ENCODE assay signal across 8 cellular contexts in the genomic region with DNA sequence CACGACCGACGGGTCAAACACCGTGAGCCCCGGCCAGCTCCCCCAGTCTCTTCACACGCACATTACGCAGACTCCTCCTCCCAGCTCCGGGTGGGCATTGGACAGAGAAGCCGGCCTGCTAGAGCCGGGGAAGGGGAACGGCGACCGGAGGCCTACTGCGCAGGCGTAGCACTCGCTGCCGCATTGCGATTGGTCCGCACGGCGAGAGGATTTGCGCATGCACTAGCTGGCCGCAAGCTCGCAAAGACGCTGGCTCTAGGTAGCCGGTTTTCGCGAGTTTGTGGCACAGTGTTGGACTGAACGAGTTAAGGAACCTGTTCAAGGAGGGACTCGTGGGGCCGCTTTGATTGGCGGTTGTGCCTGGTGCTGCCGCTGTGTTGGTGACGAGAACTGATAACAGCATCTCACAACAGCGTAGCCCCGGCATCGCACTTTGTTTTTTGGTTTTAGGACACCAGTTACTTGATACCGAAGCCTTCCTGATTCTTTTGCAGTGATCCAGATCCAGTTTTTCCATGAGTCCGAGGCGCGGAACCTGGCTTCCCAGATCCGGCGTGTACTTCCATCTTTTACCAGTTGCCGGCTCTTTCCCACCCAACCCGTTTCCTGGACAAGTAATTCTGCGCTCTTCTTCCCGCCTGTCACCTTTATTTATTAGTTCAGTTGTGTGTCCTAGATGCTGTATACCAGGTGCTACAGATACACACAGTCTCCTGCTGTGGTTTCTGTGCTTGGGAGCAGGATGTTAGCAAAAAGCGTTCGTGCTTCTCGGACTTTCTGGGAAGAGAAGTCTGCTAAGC.
DNase-seq lines count a peak whose midpoint lies in the region; ATAC-seq and FAIRE-seq lines count a peak whose summit lies in the region.

A gene (minus strand): TSS at position 139 of the 800 bp plus-strand sequence. CDS start 185 bp downstream, outside the sequence.

- peak; percentile 96 for FAIRE-seq in GM19239 (lab: Jason Lieb, UNC)

- peak; percentile 91 for DNase-seq in Ammon's horn (ENCODE audit: low spot score)
- peak; percentile 55 for DNase-seq in GM19239 (ENCODE audit: insufficient read length, low spot score)
- peak; percentile 91 for DNase-seq in NCI-H524 treated with DMSO at 0.1 percent for 48 hours (lab: John Stamatoyannopoulos, UW)
- peak; percentile 77 to 82 for DNase-seq in activated CD4-positive, alpha-beta T cell treated with anti-CD3 and anti-CD28 coated beads for 4 hours
- DNase-seq in kidney glomerular epithelial cell (lab: John Stamatoyannopoulos, UW): peak; percentile 86
- DNase-seq in stimulated activated CD4-positive, alpha-beta T cell treated with anti-CD3 and anti-CD28 coated beads, Interleukin-1b, Interleukin-23, amount 100 ng/mL, for 1 hour (ENCODE audit: low read depth in 2 of 2): peak; percentile 53 to 57

- peak; percentile 81 for ATAC-seq in HG03457 (IDR thresholded peaks at IDR 0.05; ENCODE audit: unreplicated experiment)

- H3K27ac ChIP-seq in cingulate gyrus (ENCODE audit: low read depth, low read length): peak within 1 kb of the TSS; percentile 90

Comparison
In these comparisons a context has a peak if more than half of its experiments do, and no peak if none do; other contexts are left out.
1. Peak in every context shown above with its lines: DNase-seq, ATAC-seq and H3K27ac ChIP-seq.